Comparison of ENCODE assay signal across 1 cellular context in genomic region chr3:101042996-101043686, GRCh38.
TF ChIP-seq lines count a peak whose summit lies in the region.

No MANE protein-coding gene starts in this region.

TF ChIP-seq in IMR-90, 13 proteins besides CTCF, POLR2A, EP300 and RAD21 (continued from another document):
- TF ChIP-seq ELK1 (IDR thresholded peaks at IDR 0.05; ENCODE audit: borderline replicate concordance, low read depth, low read length) (no peak), FOS (IDR thresholded peaks at IDR 0.05; ENCODE audit: low read depth, low read length) (no peak), MAFK (IDR thresholded peaks at IDR 0.05; ENCODE audit: low read depth, low read length) (no peak), BHLHE40 (IDR thresholded peaks at IDR 0.05; ENCODE audit: low read depth, low read length) (no peak), SMC3 (IDR thresholded peaks at IDR 0.05; ENCODE audit: low read depth, low read length) (no peak), RCOR1 (IDR thresholded peaks at IDR 0.05; ENCODE audit: insufficient replicate concordance, low read length) (no peak), CHD1 (IDR thresholded peaks at IDR 0.05; ENCODE audit: low read depth, low read length) (no peak), RFX5 (IDR thresholded peaks at IDR 0.05; ENCODE audit: low read depth, low read length) (no peak)
- TF ChIP-seq, protein P1, sequence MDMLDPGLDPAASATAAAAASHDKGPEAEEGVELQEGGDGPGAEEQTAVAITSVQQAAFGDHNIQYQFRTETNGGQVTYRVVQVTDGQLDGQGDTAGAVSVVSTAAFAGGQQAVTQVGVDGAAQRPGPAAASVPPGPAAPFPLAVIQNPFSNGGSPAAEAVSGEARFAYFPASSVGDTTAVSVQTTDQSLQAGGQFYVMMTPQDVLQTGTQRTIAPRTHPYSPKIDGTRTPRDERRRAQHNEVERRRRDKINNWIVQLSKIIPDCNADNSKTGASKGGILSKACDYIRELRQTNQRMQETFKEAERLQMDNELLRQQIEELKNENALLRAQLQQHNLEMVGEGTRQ (IDR thresholded peaks at IDR 0.05; ENCODE audit: low read depth, low read length): no peak
